ENCODE assay signal across 2 cellular contexts in genomic region chr17:80203448-80204092, GRCh38.
TF ChIP-seq lines count a peak whose summit lies in the region.

No MANE protein-coding gene starts in this region.

TF ChIP-seq in GM23338, 12 proteins besides CTCF, POLR2A, EP300 and RAD21:
- TF ChIP-seq STAT1 (IDR thresholded peaks at IDR 0.05; ENCODE audit: unreplicated experiment) (no peak), CREB1 (CRISPR knock-in tag; IDR thresholded peaks at IDR 0.05; ENCODE audit: low read depth) (no peak), ETS1 (IDR thresholded peaks at IDR 0.05) (no peak), EZH2phosphoT487 (IDR thresholded peaks at IDR 0.05; ENCODE audit: unreplicated experiment) (no peak), NANOG (IDR thresholded peaks at IDR 0.05; ENCODE audit: borderline replicate concordance) (no peak), ZNF331 (CRISPR knock-in tag; IDR thresholded peaks at IDR 0.05; ENCODE audit: low read depth) (no peak), REST (IDR thresholded peaks at IDR 0.05; ENCODE audit: unreplicated experiment) (no peak), ZNF114 (CRISPR knock-in tag; IDR thresholded peaks at IDR 0.05) (no peak), POLR2AphosphoS5 (IDR thresholded peaks at IDR 0.05; ENCODE audit: low read depth) (no peak), JUNB (IDR thresholded peaks at IDR 0.05; ENCODE audit: unreplicated experiment) (no peak), EZH2 (IDR thresholded peaks at IDR 0.05; ENCODE audit: low read depth, unreplicated experiment) (no peak), ZNF462 (CRISPR knock-in tag; IDR thresholded peaks at IDR 0.05) (no peak)

TF ChIP-seq in H1, 55 proteins besides CTCF, POLR2A, EP300 and RAD21:
- TF ChIP-seq JUN (IDR thresholded peaks at IDR 0.05; ENCODE audit: low read depth, low read length) = no peak
- no peak for TF ChIP-seq PHF8 (conservative IDR thresholded peaks at IDR 0.05; ENCODE audit: low read depth, low read length)
- no peak for TF ChIP-seq SRF (IDR thresholded peaks at IDR 0.05; ENCODE audit: low read depth, low read length)
- TF ChIP-seq JUND (IDR thresholded peaks at IDR 0.05; ENCODE audit: low read length) = no peak
- no peak for TF ChIP-seq CBX8 (IDR thresholded peaks at IDR 0.05; ENCODE audit: borderline replicate concordance, low read depth, low read length)
- no peak for TF ChIP-seq TBP (IDR thresholded peaks at IDR 0.05; ENCODE audit: low read depth, low read length)
- TF ChIP-seq NRF1 (IDR thresholded peaks at IDR 0.05; ENCODE audit: low read depth, low read length) = no peak
- TF ChIP-seq CHD7 (IDR thresholded peaks at IDR 0.05; ENCODE audit: insufficient replicate concordance, low read length) = no peak
- TF ChIP-seq E2F6 (IDR thresholded peaks at IDR 0.05) = no peak
- no peak for TF ChIP-seq TAF1 (IDR thresholded peaks at IDR 0.05; ENCODE audit: low read depth, low read length)
- TF ChIP-seq ATF3 (IDR thresholded peaks at IDR 0.05; ENCODE audit: insufficient read depth, low read depth, low read length) = no peak
- no peak for TF ChIP-seq ATF2 (IDR thresholded peaks at IDR 0.05; ENCODE audit: low read length)
- TF ChIP-seq CTBP2 (IDR thresholded peaks at IDR 0.05; ENCODE audit: borderline replicate concordance, insufficient read depth, insufficient read length, low read length) = no peak
- no peak for TF ChIP-seq KDM5A (IDR thresholded peaks at IDR 0.05; ENCODE audit: low read length)
- no peak for TF ChIP-seq NANOG (IDR thresholded peaks at IDR 0.05; ENCODE audit: insufficient read depth, low read depth, low read length, poor library complexity, severe bottlenecking)
- no peak for TF ChIP-seq ASH2L (IDR thresholded peaks at IDR 0.05; ENCODE audit: low read length)
